In the genomic region with DNA sequence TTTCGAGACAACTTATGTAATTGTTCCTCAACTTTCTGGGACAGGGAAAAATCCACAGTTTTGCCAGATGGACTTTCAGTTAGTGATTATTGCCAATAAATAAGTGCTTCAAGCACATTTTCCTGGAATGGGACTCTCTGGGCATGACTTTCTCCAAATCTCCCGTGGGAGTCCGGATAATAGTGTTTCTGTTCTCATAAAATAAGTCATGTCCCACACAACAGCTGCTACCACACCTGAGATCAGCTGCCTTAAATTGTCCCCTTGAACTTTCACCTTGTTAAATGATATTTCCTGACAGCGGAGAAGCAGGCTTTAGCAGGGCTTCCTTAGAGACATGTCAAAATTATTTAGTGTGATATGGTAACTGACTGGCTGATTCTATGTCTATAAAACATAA, we compare ENCODE assay signal across 1 cellular context.
TF ChIP-seq lines count a peak whose summit lies in the region.

No MANE protein-coding gene starts in this region.

TF ChIP-seq in SK-N-SH, 30 proteins besides CTCF, POLR2A, EP300 and RAD21 (continued from another document):
- TF ChIP-seq, protein P1, sequence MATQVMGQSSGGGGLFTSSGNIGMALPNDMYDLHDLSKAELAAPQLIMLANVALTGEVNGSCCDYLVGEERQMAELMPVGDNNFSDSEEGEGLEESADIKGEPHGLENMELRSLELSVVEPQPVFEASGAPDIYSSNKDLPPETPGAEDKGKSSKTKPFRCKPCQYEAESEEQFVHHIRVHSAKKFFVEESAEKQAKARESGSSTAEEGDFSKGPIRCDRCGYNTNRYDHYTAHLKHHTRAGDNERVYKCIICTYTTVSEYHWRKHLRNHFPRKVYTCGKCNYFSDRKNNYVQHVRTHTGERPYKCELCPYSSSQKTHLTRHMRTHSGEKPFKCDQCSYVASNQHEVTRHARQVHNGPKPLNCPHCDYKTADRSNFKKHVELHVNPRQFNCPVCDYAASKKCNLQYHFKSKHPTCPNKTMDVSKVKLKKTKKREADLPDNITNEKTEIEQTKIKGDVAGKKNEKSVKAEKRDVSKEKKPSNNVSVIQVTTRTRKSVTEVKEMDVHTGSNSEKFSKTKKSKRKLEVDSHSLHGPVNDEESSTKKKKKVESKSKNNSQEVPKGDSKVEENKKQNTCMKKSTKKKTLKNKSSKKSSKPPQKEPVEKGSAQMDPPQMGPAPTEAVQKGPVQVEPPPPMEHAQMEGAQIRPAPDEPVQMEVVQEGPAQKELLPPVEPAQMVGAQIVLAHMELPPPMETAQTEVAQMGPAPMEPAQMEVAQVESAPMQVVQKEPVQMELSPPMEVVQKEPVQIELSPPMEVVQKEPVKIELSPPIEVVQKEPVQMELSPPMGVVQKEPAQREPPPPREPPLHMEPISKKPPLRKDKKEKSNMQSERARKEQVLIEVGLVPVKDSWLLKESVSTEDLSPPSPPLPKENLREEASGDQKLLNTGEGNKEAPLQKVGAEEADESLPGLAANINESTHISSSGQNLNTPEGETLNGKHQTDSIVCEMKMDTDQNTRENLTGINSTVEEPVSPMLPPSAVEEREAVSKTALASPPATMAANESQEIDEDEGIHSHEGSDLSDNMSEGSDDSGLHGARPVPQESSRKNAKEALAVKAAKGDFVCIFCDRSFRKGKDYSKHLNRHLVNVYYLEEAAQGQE (IDR thresholded peaks at IDR 0.05; ENCODE audit: low read depth, low read length) = no peak
- TF ChIP-seq GABPA (IDR thresholded peaks at IDR 0.05; ENCODE audit: low read depth) (no peak), POLR2AphosphoS5 (IDR thresholded peaks at IDR 0.05; ENCODE audit: low read depth, low read length) (no peak), TEAD4 (IDR thresholded peaks at IDR 0.05; ENCODE audit: borderline replicate concordance, insufficient read depth) (no peak), RFX5 (IDR thresholded peaks at IDR 0.05; ENCODE audit: low read length) (no peak)
- TF ChIP-seq, protein P2, sequence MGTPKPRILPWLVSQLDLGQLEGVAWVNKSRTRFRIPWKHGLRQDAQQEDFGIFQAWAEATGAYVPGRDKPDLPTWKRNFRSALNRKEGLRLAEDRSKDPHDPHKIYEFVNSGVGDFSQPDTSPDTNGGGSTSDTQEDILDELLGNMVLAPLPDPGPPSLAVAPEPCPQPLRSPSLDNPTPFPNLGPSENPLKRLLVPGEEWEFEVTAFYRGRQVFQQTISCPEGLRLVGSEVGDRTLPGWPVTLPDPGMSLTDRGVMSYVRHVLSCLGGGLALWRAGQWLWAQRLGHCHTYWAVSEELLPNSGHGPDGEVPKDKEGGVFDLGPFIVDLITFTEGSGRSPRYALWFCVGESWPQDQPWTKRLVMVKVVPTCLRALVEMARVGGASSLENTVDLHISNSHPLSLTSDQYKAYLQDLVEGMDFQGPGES (IDR thresholded peaks at IDR 0.05; ENCODE audit: low read depth, low read length) = no peak
